In the genomic region with DNA sequence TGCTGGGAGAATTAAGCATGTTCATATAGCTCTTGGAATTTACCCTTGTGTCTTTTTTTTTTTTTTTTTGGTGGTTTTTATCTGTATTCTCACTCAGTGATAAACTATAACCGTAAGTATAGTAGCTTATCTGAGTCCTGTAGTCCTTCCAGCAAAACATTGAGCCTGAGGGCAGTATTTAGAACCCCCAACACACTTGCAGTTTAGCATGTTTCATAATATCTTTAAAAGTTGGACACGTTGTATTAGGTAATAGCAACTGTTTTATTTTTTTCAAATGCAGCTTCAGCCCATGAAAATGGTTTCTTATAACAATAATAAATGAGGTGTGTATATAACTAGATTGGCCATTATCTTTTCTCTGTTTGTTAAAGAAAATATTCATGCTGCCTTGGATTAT, we compare ENCODE assay signal across 22 cellular contexts.
A peak's percentile ranks its signal among the peaks of the same experiment; 100 is the strongest.
DNase-seq lines count a peak whose midpoint lies in the region; ATAC-seq and TF ChIP-seq lines count a peak whose summit lies in the region.
"Had no signal": no experiment of that assay in that cellular context is flagged by ENCODE, and none has a peak within 500 bp of the region (broad histone marks: within the 10 kb centered on the region; RNA-seq: fewer than 3 reads in every experiment).

No MANE protein-coding gene starts in this region.

- peak; percentile 16 for DNase-seq in OCI-M1 (lab: John Stamatoyannopoulos, UW)
- no peak for DNase-seq in hepatocyte (ENCODE audit: low spot score)
- no peak for DNase-seq in activated CD4-positive, CD25-positive, alpha-beta regulatory T cell (lab: John Stamatoyannopoulos, UW)
- DNase-seq in NCI-H82 treated with DMSO at 0.1 percent for 48 hours (lab: John Stamatoyannopoulos, UW; ENCODE audit: unreplicated experiment): no peak
- DNase-seq: 8988T; ACHN; BE2C; C1 segment of cervical spinal cord; CD4-positive, alpha-beta memory T cell; CD4-positive, CD25-positive, alpha-beta regulatory T cell; CD8-positive, alpha-beta memory T cell; COR-L47; DMS 273 treated with DMSO at 0.1 percent for 48 hours; DMS153; DMS53; DMS79; DND-41; EL; GDM1 had no signal

- H3K9me2 ChIP-seq in hepatocyte (replicated peaks; ENCODE audit: insufficient read depth): no peaks in the 10 kb centered on the region

- TF ChIP-seq CTCF in hepatocyte (IDR thresholded peaks at IDR 0.05; ENCODE audit: poor library complexity): no peak

- H4K20me1 ChIP-seq in hepatocyte (ENCODE audit: insufficient read depth, poor library complexity, severe bottlenecking): no peaks in the 10 kb centered on the region
- H4K20me1 ChIP-seq: BLaER1 had no signal

- no peak for ATAC-seq in GM21723 (IDR thresholded peaks at IDR 0.05; ENCODE audit: unreplicated experiment)
- ATAC-seq: GM12878 had no signal

- H3K4me2 ChIP-seq in hepatocyte: peak overlapping the region; percentile 19
- H3K4me2 ChIP-seq: BLaER1 had no signal

- 37% methylated on average over 2 of the region's 2 CpGs for WGBS in hepatocyte (ENCODE audit: low lambda C conversion rate, missing lambda C conversion rate)

- H3K36me3 ChIP-seq in hepatocyte (replicated peaks; ENCODE audit: insufficient read depth, low read depth): no peaks in the 10 kb centered on the region
- H3K36me3 ChIP-seq: BE2C, BLaER1 had no signal

- no peak overlapping the region for H3K27ac ChIP-seq in hepatocyte
- H3K27ac ChIP-seq: BLaER1 had no signal

- no peak overlapping the region for H2AFZ ChIP-seq in hepatocyte

- no peaks in the 10 kb centered on the region for H3K27me3 ChIP-seq in hepatocyte
- H3K27me3 ChIP-seq: BE2C, BLaER1 had no signal

- no peak overlapping the region for H3K4me3 ChIP-seq in hepatocyte
- H3K4me3 ChIP-seq: BLaER1, GM12878 had no signal

- no peaks in the 10 kb centered on the region for H3K79me2 ChIP-seq in hepatocyte

- H3K4me1 ChIP-seq in hepatocyte (ENCODE audit: insufficient read depth): no peaks in the 10 kb centered on the region
- H3K4me1 ChIP-seq: BE2C, BLaER1 had no signal

- H3K9me3 ChIP-seq in hepatocyte (ENCODE audit: low read depth): no peaks in the 10 kb centered on the region
- H3K9me3 ChIP-seq: BE2C had no signal
